Comparison of ENCODE assay signal across 17 cellular contexts in the genomic region with DNA sequence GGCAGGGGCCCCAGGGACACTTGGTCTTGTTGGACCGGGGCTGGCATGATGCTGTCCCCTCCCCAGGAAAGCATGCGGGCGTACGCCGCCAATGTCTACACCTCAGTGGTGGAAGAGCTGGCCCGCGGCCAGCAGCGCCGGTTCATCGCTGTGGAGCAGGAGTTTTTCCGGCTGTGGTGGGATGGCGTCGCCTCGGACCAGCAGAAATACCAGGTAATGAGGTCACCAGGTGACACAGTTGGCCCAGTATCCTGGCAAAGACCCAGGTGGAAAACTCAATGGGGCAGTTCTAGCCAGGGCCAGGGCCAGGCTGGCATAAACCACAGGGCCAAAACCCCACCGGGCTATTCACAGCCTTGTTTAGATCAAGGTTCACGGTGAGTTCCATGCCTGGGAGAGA. TPM values are rescaled to one million over a fixed set of nuclear protein-coding genes. Genes with fewer than 3 reads are reported as not detected.
DNase-seq lines count a peak whose midpoint lies in the region; ATAC-seq, FAIRE-seq and TF ChIP-seq lines count a peak whose summit lies in the region.
"Had no signal": no experiment of that assay in that cellular context is flagged by ENCODE, and none has a peak within 500 bp of the region (broad histone marks: within the 10 kb centered on the region; RNA-seq: fewer than 3 reads in every experiment).

No MANE protein-coding gene starts in this region.

- no peak overlapping the region for H3K27ac ChIP-seq in CD4-positive, CD25-positive, alpha-beta regulatory T cell (ENCODE audit: insufficient read depth, low read length, poor library complexity, severe bottlenecking)
- no peak overlapping the region for H3K27ac ChIP-seq in astrocyte (ENCODE audit: low read depth, low read length)
- H3K27ac ChIP-seq: psoas muscle had no signal

- TF ChIP-seq RAD21 in Ishikawa (IDR thresholded peaks at IDR 0.05; ENCODE audit: low read depth), result no peak

- FAIRE-seq in astrocyte (lab: Jason Lieb, UNC), result no peak
- FAIRE-seq: colon had no signal

- TF ChIP-seq EP300 in Ishikawa (IDR thresholded peaks at IDR 0.05; ENCODE audit: borderline replicate concordance), result no peak

- POLR2A ChIA-PET in naive thymus-derived CD8-positive, alpha-beta T cell (lab: Charles Lee), result interaction anchor here (1.3 to 3.4 kb wide), 2 partner anchors 64 to 114 kb away, joined by 3 to 26 read pairs; a partner anchor contains a TSS

- intact Hi-C loops in left ventricle myocardium superior (cut with micrococcal nuclease), result no loop called here

- H4K20me1 ChIP-seq in astrocyte (ENCODE audit: insufficient read depth, low read length), result no peaks in the 10 kb centered on the region

- H3K4me3 ChIP-seq in CD4-positive, CD25-positive, alpha-beta regulatory T cell (ENCODE audit: low read depth, low read length), result no peak overlapping the region
- H3K4me3 ChIP-seq in astrocyte (ENCODE audit: insufficient read depth, low read depth, low read length), result no peak overlapping the region

- H3K36me3 Mint-ChIP-seq in CD4-positive, CD25-positive, alpha-beta regulatory T cell, result peaks cover 30% of the 10 kb centered on the region
- H3K36me3 Mint-ChIP-seq in astrocyte (ENCODE audit: low read depth, unreplicated experiment), result peaks cover 23% of the 10 kb centered on the region
- peaks cover 9 to 42% (median 23%) of the 10 kb centered on the region in 3 donors for H3K36me3 Mint-ChIP-seq in naive thymus-derived CD8-positive, alpha-beta T cell
- peaks cover 11% of the 10 kb centered on the region for H3K36me3 Mint-ChIP-seq in type B pancreatic cell

- H3K4me1 ChIP-seq in CD4-positive, CD25-positive, alpha-beta regulatory T cell (ENCODE audit: control insufficient read depth, insufficient read depth, low read length, poor library complexity, severe bottlenecking), result peaks cover 26% of the 10 kb centered on the region
- peaks cover 12% of the 10 kb centered on the region for H3K4me1 ChIP-seq in astrocyte (ENCODE audit: insufficient read depth, low read length)

- H2AFZ ChIP-seq in astrocyte (ENCODE audit: low read depth, low read length), result no peak overlapping the region

- ATAC-seq in CD4-positive, CD25-positive, alpha-beta regulatory T cell (ENCODE audit: low read depth in 2 of 2), result no peak
- no peak for ATAC-seq in naive thymus-derived CD8-positive, alpha-beta T cell
- ATAC-seq in left ventricle myocardium superior (no peak), HG03045 (IDR thresholded peaks at IDR 0.05; ENCODE audit: unreplicated experiment) (no peak)
- ATAC-seq: activated CD8-positive, alpha-beta T cell treated with anti-CD3 and anti-CD28 coated beads for 36 hours; psoas muscle; stimulated activated naive B cell treated with anti-CD40 and anti-IgM and Interleukin-4, amounts not matched to agents 10 μg/mL and 1 μg/mL and 100 μg/mL, for 72 hours had no signal

- H3K36me3 ChIP-seq in CD4-positive, CD25-positive, alpha-beta regulatory T cell (ENCODE audit: control insufficient read depth, insufficient read depth, low read length), result peaks cover 47% of the 10 kb centered on the region
- H3K36me3 ChIP-seq in astrocyte (ENCODE audit: insufficient read depth, low read length), result peaks cover 11% of the 10 kb centered on the region

- DNase-seq in CD4-positive, CD25-positive, alpha-beta regulatory T cell, result no peak
- DNase-seq in astrocyte (ENCODE audit: low read depth) (no peak), NCI-H2171 (lab: John Stamatoyannopoulos, UW) (no peak), left ventricle myocardium superior (no peak), type B pancreatic cell (ENCODE audit: extremely low spot score, unreplicated experiment) (no peak)
- no peak for DNase-seq in naive thymus-derived CD8-positive, alpha-beta T cell
- DNase-seq: activated CD8-positive, alpha-beta T cell treated with anti-CD3 and anti-CD28 coated beads for 36 hours; activated naive CD4-positive, alpha-beta T cell treated with Interleukin-2 at 50 U/mL for 16 hours; GDM1; H9; NCI-H510A; psoas muscle; stimulated activated naive B cell treated with anti-CD40 and anti-IgM and Interleukin-4, amounts not matched to agents 10 μg/mL and 1 μg/mL and 100 μg/mL, for 72 hours; T1000 had no signal

- peak overlapping the region; percentile 76 to 87 (median 83) for H3K4me3 Mint-ChIP-seq in CD4-positive, CD25-positive, alpha-beta regulatory T cell
- peak overlapping the region; percentile 40 for H3K4me3 Mint-ChIP-seq in astrocyte (ENCODE audit: unreplicated experiment)
- H3K4me3 Mint-ChIP-seq in naive thymus-derived CD8-positive, alpha-beta T cell, result peak overlapping the region in 8 of 10 donors; percentile 80 to 94 (median 88)
- H3K4me3 Mint-ChIP-seq in type B pancreatic cell, result no peak overlapping the region

- no peaks in the 10 kb centered on the region for H3K27me3 ChIP-seq in CD4-positive, CD25-positive, alpha-beta regulatory T cell (ENCODE audit: control insufficient read depth, insufficient read depth, low read length)
- H3K27me3 ChIP-seq in astrocyte (ENCODE audit: insufficient read depth, low read length), result peaks cover 3% of the 10 kb centered on the region

- TF ChIP-seq CTCF in astrocyte (IDR thresholded peaks at IDR 0.05; ENCODE audit: insufficient read depth, low read depth, low read length) (no peak), type B pancreatic cell (conservative IDR thresholded peaks at IDR 0.05) (no peak)

- H3K27me3 Mint-ChIP-seq in CD4-positive, CD25-positive, alpha-beta regulatory T cell, result no peaks in the 10 kb centered on the region
- H3K27me3 Mint-ChIP-seq in astrocyte (ENCODE audit: low read depth, unreplicated experiment) (peaks cover 12% of the 10 kb centered on the region), type B pancreatic cell (peaks cover 17% of the 10 kb centered on the region)
- no peaks in the 10 kb centered on the region for H3K27me3 Mint-ChIP-seq in naive thymus-derived CD8-positive, alpha-beta T cell
- H3K27me3 Mint-ChIP-seq: activated CD8-positive, alpha-beta T cell treated with anti-CD3 and anti-CD28 coated beads for 36 hours; stimulated activated naive B cell treated with anti-CD40 and anti-IgM and Interleukin-4, amounts not matched to agents 10 μg/mL and 1 μg/mL and 100 μg/mL, for 72 hours had no signal

- H3K27ac Mint-ChIP-seq in CD4-positive, CD25-positive, alpha-beta regulatory T cell, result peak overlapping the region in 2 of 3 donors; percentile 40 to 88
- H3K27ac Mint-ChIP-seq in astrocyte (ENCODE audit: unreplicated experiment) (no peak overlapping the region), type B pancreatic cell (no peak overlapping the region)
- H3K27ac Mint-ChIP-seq in naive thymus-derived CD8-positive, alpha-beta T cell, result peak overlapping the region in 4 of 10 donors; percentile 43 to 93 (median 82)
- H3K27ac Mint-ChIP-seq: H9 had no signal

- H3K4me1 Mint-ChIP-seq in CD4-positive, CD25-positive, alpha-beta regulatory T cell, result peaks cover 0 to 23% (median 6%) of the 10 kb centered on the region in 4 donors
- H3K4me1 Mint-ChIP-seq in astrocyte (ENCODE audit: low read depth, unreplicated experiment) (no peaks in the 10 kb centered on the region), type B pancreatic cell (ENCODE audit: unreplicated experiment) (no peaks in the 10 kb centered on the region)
- peaks cover 11 to 20% (median 13%) of the 10 kb centered on the region in 4 donors for H3K4me1 Mint-ChIP-seq in naive thymus-derived CD8-positive, alpha-beta T cell

- no peak overlapping the region for H3K4me2 ChIP-seq in astrocyte (ENCODE audit: low read length)

- no peak overlapping the region for H3K9ac ChIP-seq in astrocyte (ENCODE audit: low read length)

- peaks cover 0 to 2% (median 0%) of the 10 kb centered on the region in 7 donors for H3K9me3 Mint-ChIP-seq in CD4-positive, CD25-positive, alpha-beta regulatory T cell
- H3K9me3 Mint-ChIP-seq in astrocyte (ENCODE audit: unreplicated experiment), result peaks cover 8% of the 10 kb centered on the region
- H3K9me3 Mint-ChIP-seq in naive thymus-derived CD8-positive, alpha-beta T cell, result no peaks in the 10 kb centered on the region
- peaks cover 4% of the 10 kb centered on the region for H3K9me3 Mint-ChIP-seq in type B pancreatic cell
- H3K9me3 Mint-ChIP-seq: activated CD8-positive, alpha-beta T cell treated with anti-CD3 and anti-CD28 coated beads for 36 hours had no signal

- no peaks in the 10 kb centered on the region for H3K9me3 ChIP-seq in CD4-positive, CD25-positive, alpha-beta regulatory T cell (ENCODE audit: control insufficient read depth in 2 of 2, low read length in 2 of 2)
- H3K9me3 ChIP-seq in astrocyte (ENCODE audit: insufficient read depth, low read depth, low read length), result no peaks in the 10 kb centered on the region
- H3K9me3 ChIP-seq: psoas muscle had no signal

- H3K79me2 ChIP-seq in astrocyte (ENCODE audit: insufficient read depth, low read length), result peaks cover 5% of the 10 kb centered on the region

TF ChIP-seq in Ishikawa, 13 proteins besides CTCF, POLR2A, EP300 and RAD21:
- TF ChIP-seq CEBPB (IDR thresholded peaks at IDR 0.05), result no peak
- TF ChIP-seq NFIC (IDR thresholded peaks at IDR 0.05), result peak; percentile 95
- peak; percentile 34; the same call in 1 of the 2 replicates for TF ChIP-seq TCF12 (IDR thresholded peaks at IDR 0.05; ENCODE audit: low read depth)
- peak; percentile 37; the same call in 1 of the 2 replicates for TF ChIP-seq TEAD4 (IDR thresholded peaks at IDR 0.05)

RNA-seq across cellular contexts. Expression of a gene that starts 1.5 kb away (rescaled TPM):
- 43.8 TPM for total RNA-seq in CD4-positive, CD25-positive, alpha-beta regulatory T cell
- 10 to 100 TPM; 15.6 to 26.1 (median 20.1) TPM for polyA plus RNA-seq in CD4-positive, CD25-positive, alpha-beta regulatory T cell
- total RNA-seq in astrocyte, result 32.2 and 36.1 TPM in 2 replicates
- total RNA-seq in naive thymus-derived CD8-positive, alpha-beta T cell, result 10 to 100 TPM; 41.2 to 43.2 TPM
- 10 to 100 TPM; 11.8 to 30.4 (median 14.4) TPM for polyA plus RNA-seq in naive thymus-derived CD8-positive, alpha-beta T cell
- total RNA-seq in left ventricle myocardium superior, result 17.7 TPM
- total RNA-seq in type B pancreatic cell (ENCODE audit: low replicate concordance), result 17.4 and 23.4 TPM in 2 replicates

Comparison
In these comparisons a context has a peak if more than half of its experiments do, and no peak if none do; other contexts are left out.
1. H3K27ac Mint-ChIP-seq: peak in CD4-positive, CD25-positive, alpha-beta regulatory T cell (2 of 3); none in astrocyte (single experiment) and type B pancreatic cell (single experiment).